8 cellular contexts compared by ENCODE assay signal in genomic region chr6:30554962-30555361, GRCh38. TPM values are rescaled to one million over a fixed set of nuclear protein-coding genes. Genes with fewer than 3 reads are reported as not detected.
DNase-seq lines count a peak whose midpoint lies in the region; TF ChIP-seq lines count a peak whose summit lies in the region.

No MANE protein-coding gene starts in this region.

- no peak overlapping the region for H4K8ac ChIP-seq in H9 (replicated peaks; ENCODE audit: insufficient read length, low read depth, low read length)

- H2BK120ac ChIP-seq in H9 (ENCODE audit: low read depth, low read length, poor library complexity, severe bottlenecking), result no peak overlapping the region

- peaks cover 12 to 17% of the 10 kb centered on the region in 2 experiments for H3K4me1 Mint-ChIP-seq in H9
- H3K4me1 Mint-ChIP-seq in activated CD4-positive, alpha-beta memory T cell treated with anti-CD3 and anti-CD28 coated beads, Interleukin-2, amount 10 ng/mL, durations not matched to agents 7 days and 5 days, result peaks cover 43% of the 10 kb centered on the region
- peaks cover 3% of the 10 kb centered on the region for H3K4me1 Mint-ChIP-seq in glutamatergic neuron (ENCODE audit: low read depth, unreplicated experiment)

- H3K27ac Mint-ChIP-seq in H9 (peak overlapping the region in 2 of 3 experiments; percentile 72 to 100; a peak in 3 of 7 replicates), glutamatergic neuron (ENCODE audit: unreplicated experiment) (peak overlapping the region; percentile 6)
- peak overlapping the region; percentile 60 for H3K27ac Mint-ChIP-seq in activated CD4-positive, alpha-beta memory T cell treated with anti-CD3 and anti-CD28 coated beads, Interleukin-2, amount 10 ng/mL, durations not matched to agents 7 days and 5 days

- CTCF ChIA-PET in activated CD4-positive, alpha-beta memory T cell treated with anti-CD3 and anti-CD28 coated beads, Interleukin-2, amount 10 ng/mL, durations not matched to agents 7 days and 5 days (lab: Charles Lee), result interaction anchor here (1.1 to 6.8 kb wide), 2 partner anchors 11 to 73 kb away, joined by 5 to 63 read pairs; no protein-coding TSS in a partner anchor

- no peak overlapping the region for H2BK12ac ChIP-seq in H9 (ENCODE audit: insufficient read length, low read depth, low read length)

- H2AK5ac ChIP-seq in H9 (ENCODE audit: insufficient read length, low read length), result no peak overlapping the region

- H3K4me3 Mint-ChIP-seq in H9 (peak overlapping the region; percentile 94 to 95), glutamatergic neuron (ENCODE audit: unreplicated experiment) (peak overlapping the region; percentile 100)
- peak overlapping the region; percentile 95 for H3K4me3 Mint-ChIP-seq in activated CD4-positive, alpha-beta memory T cell treated with anti-CD3 and anti-CD28 coated beads, Interleukin-2, amount 10 ng/mL, durations not matched to agents 7 days and 5 days

- H3K23me2 ChIP-seq in H9 (ENCODE audit: insufficient read length, low read depth, low read length, poor library complexity, severe bottlenecking), result peaks cover 14% of the 10 kb centered on the region

- peak overlapping the region; percentile 8 for H3K9ac ChIP-seq in H9 (ENCODE audit: extremely low read depth, insufficient read length, low read length)
- peak overlapping the region; percentile 84 to 96 (median 95) for H3K9ac ChIP-seq in skeletal muscle tissue (ENCODE audit: low read depth in 1 of 3, low read length in 3 of 3)

- DNase-seq in H9, result no peak
- DNase-seq in activated CD4-positive, alpha-beta memory T cell treated with anti-CD3 and anti-CD28 coated beads, Interleukin-2, amount 10 ng/mL, durations not matched to agents 7 days and 5 days, result no peak
- DNase-seq in glutamatergic neuron, result no peak
- DNase-seq in iPS-NIHi7 (ENCODE audit: extremely low spot score), result no peak
- no peak for DNase-seq in COLO829 (ENCODE audit: low spot score)
- DNase-seq in stimulated activated CD8-positive, alpha-beta memory T cell treated with anti-CD3 and anti-CD28 coated beads, Interleukin-4, amount 100 ng/mL, for 48 hours, result no peak
- no peak for DNase-seq in NCI-H1694 (lab: John Stamatoyannopoulos, UW)

- H3K4me2 ChIP-seq in H9 (ENCODE audit: insufficient read depth, insufficient read length, low read length), result peak overlapping the region; percentile 82

- WGBS in H9 (ENCODE audit: extremely low coverage, insufficient read length, low lambda C conversion rate), result no CpG with 5 or more reads among the region's 8 CpGs

- no peak overlapping the region for H3K56ac ChIP-seq in H9 (ENCODE audit: insufficient read length, low read depth, low read length)

- H4K5ac ChIP-seq in H9 (ENCODE audit: insufficient read length, low read depth, low read length), result no peak overlapping the region

- peaks cover 2% of the 10 kb centered on the region for H3K79me1 ChIP-seq in H9 (ENCODE audit: insufficient read depth, low read depth, low read length, poor library complexity, severe bottlenecking)

- no peaks in the 10 kb centered on the region for H3K27me3 ChIP-seq in H9 (ENCODE audit: insufficient read depth, low read length)
- H3K27me3 ChIP-seq in skeletal muscle tissue (ENCODE audit: control insufficient read depth in 3 of 3, insufficient read depth in 3 of 3, low read length in 3 of 3), result no peaks in the 10 kb centered on the region

- H2BK20ac ChIP-seq in H9 (ENCODE audit: low read depth, low read length, poor library complexity, severe bottlenecking), result no peak overlapping the region

- no peaks in the 10 kb centered on the region for H3K27me3 Mint-ChIP-seq in H9 (ENCODE audit: low read depth)
- H3K27me3 Mint-ChIP-seq in activated CD4-positive, alpha-beta memory T cell treated with anti-CD3 and anti-CD28 coated beads, Interleukin-2, amount 10 ng/mL, durations not matched to agents 7 days and 5 days, result no peaks in the 10 kb centered on the region
- peaks cover 7% of the 10 kb centered on the region for H3K27me3 Mint-ChIP-seq in glutamatergic neuron (ENCODE audit: unreplicated experiment)

- no peak overlapping the region for H3K4ac ChIP-seq in H9 (ENCODE audit: low read depth, low read length)

- H3K4me1 ChIP-seq in H9 (ENCODE audit: insufficient read depth, low read length) (no peaks in the 10 kb centered on the region), skeletal muscle tissue (ENCODE audit: control insufficient read depth in 3 of 3, insufficient read depth in 3 of 3, low read length in 3 of 3) (peaks cover 15 to 31% (median 19%) of the 10 kb centered on the region in 3 donors)

- no peaks in the 10 kb centered on the region for H4K20me1 ChIP-seq in H9 (ENCODE audit: control insufficient read depth, insufficient read depth, insufficient read length)

- no peak for TF ChIP-seq CTCF in H9 (conservative IDR thresholded peaks at IDR 0.05)
- no peak for TF ChIP-seq CTCF in glutamatergic neuron (IDR thresholded peaks at IDR 0.05; ENCODE audit: partially characterized antibody, unreplicated experiment)

- POLR2A ChIA-PET in activated CD4-positive, alpha-beta memory T cell treated with anti-CD3 and anti-CD28 coated beads, Interleukin-2, amount 10 ng/mL, durations not matched to agents 7 days and 5 days (lab: Charles Lee), result interaction anchor here (3.4 to 5.8 kb wide), 5 partner anchors 11 to 63 kb away, joined by 23 to 73 read pairs (median 46); partner anchors contain the start of genes ABCF1, MRPS18B and PPP1R10

- no peaks in the 10 kb centered on the region for H3K9me3 ChIP-seq in H9 (ENCODE audit: control insufficient read depth, low read depth, low read length)
- no peaks in the 10 kb centered on the region for H3K9me3 ChIP-seq in skeletal muscle tissue (ENCODE audit: control insufficient read depth in 3 of 3, low read length in 3 of 3)

- H3K14ac ChIP-seq in H9 (ENCODE audit: insufficient read depth, low read length), result no peak overlapping the region

- H3K27ac ChIP-seq in H9 (ENCODE audit: insufficient read length, low read depth, low read length) (no peak overlapping the region), skeletal muscle tissue (ENCODE audit: low read depth, low read length) (peak overlapping the region; percentile 93)

- peak overlapping the region; percentile 93 to 99 (median 99) for H3K4me3 ChIP-seq in skeletal muscle tissue (ENCODE audit: low read length in 3 of 3)

- H2BK15ac ChIP-seq in H9 (ENCODE audit: low read depth, low read length), result no peak overlapping the region

- H3K79me2 ChIP-seq in H9 (ENCODE audit: insufficient read depth, low read length), result peaks cover 5% of the 10 kb centered on the region; the same call in 1 of the 2 replicates

- H3K9me3 Mint-ChIP-seq in H9 (no peaks in the 10 kb centered on the region; a peak in 1 of 5 replicates), glutamatergic neuron (ENCODE audit: unreplicated experiment) (peaks cover 6% of the 10 kb centered on the region)
- no peaks in the 10 kb centered on the region for H3K9me3 Mint-ChIP-seq in activated CD4-positive, alpha-beta memory T cell treated with anti-CD3 and anti-CD28 coated beads, Interleukin-2, amount 10 ng/mL, durations not matched to agents 7 days and 5 days

- no peak overlapping the region for H2BK5ac ChIP-seq in H9 (ENCODE audit: insufficient read length, low read length)

- no peak overlapping the region for H4K91ac ChIP-seq in H9 (ENCODE audit: insufficient read length, low read depth, low read length)

- no peak overlapping the region for H3T11ph ChIP-seq in H9 (ENCODE audit: low read length)

- no peak overlapping the region for H3K23ac ChIP-seq in H9 (ENCODE audit: insufficient read length, low read depth, low read length)

- peaks cover 21 to 45% (median 39%) of the 10 kb centered on the region in 3 donors for H3K36me3 ChIP-seq in skeletal muscle tissue (ENCODE audit: control insufficient read depth in 3 of 3, insufficient read depth in 3 of 3, low read length in 3 of 3)

- H3K36me3 Mint-ChIP-seq in H9 (ENCODE audit: insufficient read depth in 1 of 3, low read depth in 3 of 3) (peaks cover 27 to 74% (median 64%) of the 10 kb centered on the region in 3 experiments), glutamatergic neuron (ENCODE audit: unreplicated experiment) (no peaks in the 10 kb centered on the region)
- H3K36me3 Mint-ChIP-seq in activated CD4-positive, alpha-beta memory T cell treated with anti-CD3 and anti-CD28 coated beads, Interleukin-2, amount 10 ng/mL, durations not matched to agents 7 days and 5 days (ENCODE audit: low read depth), result peaks cover 59% of the 10 kb centered on the region

- H2AFZ ChIP-seq in H9 (ENCODE audit: low read length), result no peak overlapping the region

- H3K18ac ChIP-seq in H9 (ENCODE audit: insufficient read length, low read depth, low read length), result no peak overlapping the region

RNA-seq across cellular contexts. Expression of gene GNL1, which starts 1.3 kb away (rescaled TPM):
- total RNA-seq in H9 (2021), result 79.7 and 83.5 TPM in 2 replicates
- 10 to 100 TPM; 62.1 to 70.8 TPM for total RNA-seq in activated CD4-positive, alpha-beta memory T cell treated with anti-CD3 and anti-CD28 coated beads, Interleukin-2, amount 10 ng/mL, durations not matched to agents 7 days and 5 days
- 42.1 TPM for total RNA-seq in glutamatergic neuron (ENCODE audit: unreplicated experiment)
- total RNA-seq in skeletal muscle tissue, result 22.4 TPM

RNA-seq across cellular contexts. Expression of gene PRR3, which starts 2.1 kb away (rescaled TPM):
- 15.8 and 17.0 TPM in 2 replicates for total RNA-seq in H9 (2021)
- total RNA-seq in activated CD4-positive, alpha-beta memory T cell treated with anti-CD3 and anti-CD28 coated beads, Interleukin-2, amount 10 ng/mL, durations not matched to agents 7 days and 5 days, result 10 to 100 TPM; 15.3 TPM
- total RNA-seq in glutamatergic neuron (ENCODE audit: unreplicated experiment), result 34.7 TPM
- 3.7 TPM for total RNA-seq in skeletal muscle tissue

RNA-seq across cellular contexts. Expression of gene ABCF1, which starts 16.3 kb away (rescaled TPM):
- total RNA-seq in H9 (2021) (118 TPM in 2 replicates), glutamatergic neuron (ENCODE audit: unreplicated experiment) (62.7 TPM), skeletal muscle tissue (21.9 TPM)
- 10 to 100 TPM; 64.3 to 65.2 TPM for total RNA-seq in activated CD4-positive, alpha-beta memory T cell treated with anti-CD3 and anti-CD28 coated beads, Interleukin-2, amount 10 ng/mL, durations not matched to agents 7 days and 5 days

Comparison
In these comparisons a context has a peak if more than half of its experiments do, and no peak if none do; other contexts are left out.
1. H3K27ac Mint-ChIP-seq: peak in every context shown above with its lines; median percentile 86 in H9; 60 in activated CD4-positive, alpha-beta memory T cell treated with anti-CD3 and anti-CD28 coated beads, Interleukin-2, amount 10 ng/mL, durations not matched to agents 7 days and 5 days; 6 in glutamatergic neuron.